ENCODE assay signal across 39 cellular contexts in the genomic region with DNA sequence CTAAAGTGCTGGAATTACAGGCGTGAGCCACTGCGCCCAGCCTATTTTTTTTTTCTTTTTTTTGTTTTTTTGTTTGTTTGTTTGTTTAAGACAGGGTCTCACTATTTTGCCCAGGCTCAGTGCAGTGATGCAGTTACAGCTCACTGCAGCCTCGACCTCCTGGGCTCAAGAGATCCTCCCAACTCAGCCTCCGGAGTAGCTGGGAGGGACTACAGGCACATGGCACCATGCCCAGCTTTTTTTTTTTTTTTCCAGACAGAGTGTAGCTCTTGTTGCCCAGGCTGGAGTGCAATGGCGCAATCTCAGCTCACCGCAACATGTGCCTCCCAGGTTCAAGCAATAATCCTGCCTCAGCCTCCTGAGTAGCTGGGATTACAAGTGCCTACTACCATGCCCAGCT. TPM values are rescaled to one million over a fixed set of nuclear protein-coding genes. Genes with fewer than 3 reads are reported as not detected.
"Had no signal": no experiment of that assay in that cellular context is flagged by ENCODE, and none has a peak within 500 bp of the region (broad histone marks: within the 10 kb centered on the region; RNA-seq: fewer than 3 reads in every experiment).

No MANE protein-coding gene starts in this region.

- H3K9me3 Mint-ChIP-seq: activated CD4-positive, alpha-beta memory T cell treated with anti-CD3 and anti-CD28 coated beads, Interleukin-2, amount 10 ng/mL, durations not matched to agents 7 days and 5 days; activated CD4-positive, alpha-beta T cell treated with anti-CD3 and anti-CD28 coated beads, Interleukin-2, amount 10 ng/mL, durations not matched to agents 7 days and 5 days; activated naive CD4-positive, alpha-beta T cell treated with anti-CD3 and anti-CD28 coated beads, Interleukin-2, amount 10 ng/mL, durations not matched to agents 7 days and 5 days; activated naive CD8-positive, alpha-beta T cell treated with anti-CD3 and anti-CD28 coated beads, Interleukin-2, amount 10 ng/mL, durations not matched to agents 7 days and 5 days; activated T-cell treated with anti-CD3 and anti-CD28 coated beads, Interleukin-2, amount 50 U/mL, for 24 hours; effector memory CD8-positive, alpha-beta T cell; immature natural killer cell; naive thymus-derived CD8-positive, alpha-beta T cell; neural crest cell; stimulated activated memory B cell treated with anti-CD40 and anti-IgM and Interleukin-4, amounts not matched to agents 10 μg/mL and 1 μg/mL and 100 μg/mL, for 72 hours; WTC11 had no signal

- H3K27me3 ChIP-seq: brain microvascular endothelial cell, left lung, pancreas, sigmoid colon, stomach, tibial artery had no signal

- H3K27ac ChIP-seq: brain microvascular endothelial cell, left lung, lower lobe of right lung, pancreas, prostate gland, sigmoid colon, stomach had no signal

- H3K9me3 ChIP-seq: left lung, lower lobe of right lung, pancreas, prostate gland, sigmoid colon, stomach, tibial artery had no signal

- H3K4me3 Mint-ChIP-seq: activated CD4-positive, alpha-beta memory T cell treated with anti-CD3 and anti-CD28 coated beads, Interleukin-2, amount 10 ng/mL, durations not matched to agents 7 days and 5 days; activated CD4-positive, alpha-beta T cell treated with anti-CD3 and anti-CD28 coated beads, Interleukin-2, amount 10 ng/mL, durations not matched to agents 7 days and 5 days; activated naive CD4-positive, alpha-beta T cell treated with anti-CD3 and anti-CD28 coated beads, Interleukin-2, amount 10 ng/mL, durations not matched to agents 7 days and 5 days; activated naive CD8-positive, alpha-beta T cell treated with anti-CD3 and anti-CD28 coated beads, Interleukin-2, amount 10 ng/mL, durations not matched to agents 7 days and 5 days; activated T-cell treated with anti-CD3 and anti-CD28 coated beads, Interleukin-2, amount 50 U/mL, for 24 hours; effector memory CD8-positive, alpha-beta T cell; immature natural killer cell; naive thymus-derived CD8-positive, alpha-beta T cell; neural crest cell; stimulated activated memory B cell treated with anti-CD40 and anti-IgM and Interleukin-4, amounts not matched to agents 10 μg/mL and 1 μg/mL and 100 μg/mL, for 72 hours; WTC11 had no signal

- H3K4me1 ChIP-seq: prostate gland had no signal

- H3K27me3 Mint-ChIP-seq: activated CD4-positive, alpha-beta memory T cell treated with anti-CD3 and anti-CD28 coated beads, Interleukin-2, amount 10 ng/mL, durations not matched to agents 7 days and 5 days; activated CD4-positive, alpha-beta T cell treated with anti-CD3 and anti-CD28 coated beads, Interleukin-2, amount 10 ng/mL, durations not matched to agents 7 days and 5 days; activated naive CD4-positive, alpha-beta T cell treated with anti-CD3 and anti-CD28 coated beads, Interleukin-2, amount 10 ng/mL, durations not matched to agents 7 days and 5 days; activated naive CD8-positive, alpha-beta T cell treated with anti-CD3 and anti-CD28 coated beads, Interleukin-2, amount 10 ng/mL, durations not matched to agents 7 days and 5 days; activated T-cell treated with anti-CD3 and anti-CD28 coated beads, Interleukin-2, amount 50 U/mL, for 24 hours; effector memory CD8-positive, alpha-beta T cell; naive thymus-derived CD8-positive, alpha-beta T cell; stimulated activated memory B cell treated with anti-CD40 and anti-IgM and Interleukin-4, amounts not matched to agents 10 μg/mL and 1 μg/mL and 100 μg/mL, for 72 hours had no signal

- H3K27ac Mint-ChIP-seq: activated CD4-positive, alpha-beta memory T cell treated with anti-CD3 and anti-CD28 coated beads, Interleukin-2, amount 10 ng/mL, durations not matched to agents 7 days and 5 days; activated CD4-positive, alpha-beta T cell treated with anti-CD3 and anti-CD28 coated beads, Interleukin-2, amount 10 ng/mL, durations not matched to agents 7 days and 5 days; activated naive CD4-positive, alpha-beta T cell treated with anti-CD3 and anti-CD28 coated beads, Interleukin-2, amount 10 ng/mL, durations not matched to agents 7 days and 5 days; activated naive CD8-positive, alpha-beta T cell treated with anti-CD3 and anti-CD28 coated beads, Interleukin-2, amount 10 ng/mL, durations not matched to agents 7 days and 5 days; effector memory CD8-positive, alpha-beta T cell; immature natural killer cell; stimulated activated memory B cell treated with anti-CD40 and anti-IgM and Interleukin-4, amounts not matched to agents 10 μg/mL and 1 μg/mL and 100 μg/mL, for 72 hours; WTC11 had no signal

- DNase-seq: activated CD4-positive, alpha-beta memory T cell treated with anti-CD3 and anti-CD28 coated beads, Interleukin-2, amount 10 ng/mL, durations not matched to agents 7 days and 5 days; activated CD4-positive, alpha-beta T cell treated with anti-CD3 and anti-CD28 coated beads for 1 hour; activated CD4-positive, alpha-beta T cell treated with anti-CD3 and anti-CD28 coated beads, Interleukin-2, amount 10 ng/mL, durations not matched to agents 7 days and 5 days; activated CD8-positive, alpha-beta memory T cell treated with anti-CD3 and anti-CD28 coated beads, Interleukin-2, amount 50 U/mL, for 48 hours; activated gamma-delta T cell; activated naive CD4-positive, alpha-beta T cell treated with anti-CD3 and anti-CD28 coated beads, Interleukin-2, amount 10 ng/mL, durations not matched to agents 7 days and 5 days; activated naive CD8-positive, alpha-beta T cell treated with anti-CD3 and anti-CD28 coated beads, Interleukin-2, amount 10 ng/mL, durations not matched to agents 7 days and 5 days; activated T-cell treated with anti-CD3 and anti-CD28 coated beads, Interleukin-2, amount 50 U/mL, for 24 hours; amniotic stem cell; brain microvascular endothelial cell; caudate nucleus; cortex of kidney; effector memory CD8-positive, alpha-beta T cell; erythroblast; foreskin fibroblast; head of caudate nucleus; hippocampal formation; immature natural killer cell; left lung; lower lobe of right lung; mesenchymal stem cell; naive thymus-derived CD8-positive, alpha-beta T cell; nucleus accumbens; pancreas; retina; sigmoid colon; small intestine; stimulated activated CD4-positive, alpha-beta T cell treated with anti-CD3 and anti-CD28 coated beads, Interleukin-4, amount 100 ng/mL, for 24 hours; stomach; T-helper 2 cell; tibial artery had no signal

- H3K4me3 ChIP-seq: left lung, lower lobe of right lung, pancreas, prostate gland, sigmoid colon, stomach, tibial artery had no signal

RNA-seq across cellular contexts. Expression of a gene that starts 28.1 kb away (rescaled TPM):
- total RNA-seq: activated CD4-positive, alpha-beta memory T cell treated with anti-CD3 and anti-CD28 coated beads, Interleukin-2, amount 10 ng/mL, durations not matched to agents 7 days and 5 days; activated CD4-positive, alpha-beta T cell treated with anti-CD3 and anti-CD28 coated beads, Interleukin-2, amount 10 ng/mL, durations not matched to agents 7 days and 5 days; activated naive CD8-positive, alpha-beta T cell treated with anti-CD3 and anti-CD28 coated beads, Interleukin-2, amount 10 ng/mL, durations not matched to agents 7 days and 5 days; astrocyte; kidney epithelial cell; naive thymus-derived CD8-positive, alpha-beta T cell; neural crest cell; WTC11 had no signal

RNA-seq across cellular contexts. Expression of a gene that starts 50.1 kb away (rescaled TPM):
- total RNA-seq: astrocyte; chondrocyte; kidney epithelial cell; left lung; lower lobe of right lung; naive thymus-derived CD8-positive, alpha-beta T cell; neural crest cell; sigmoid colon; stomach; ureter; WTC11 had no signal
- polyA plus RNA-seq: immature natural killer cell; naive thymus-derived CD8-positive, alpha-beta T cell; pancreas; sigmoid colon; stomach had no signal
